Comparison of ENCODE assay signal across 1 cellular context in the genomic region with DNA sequence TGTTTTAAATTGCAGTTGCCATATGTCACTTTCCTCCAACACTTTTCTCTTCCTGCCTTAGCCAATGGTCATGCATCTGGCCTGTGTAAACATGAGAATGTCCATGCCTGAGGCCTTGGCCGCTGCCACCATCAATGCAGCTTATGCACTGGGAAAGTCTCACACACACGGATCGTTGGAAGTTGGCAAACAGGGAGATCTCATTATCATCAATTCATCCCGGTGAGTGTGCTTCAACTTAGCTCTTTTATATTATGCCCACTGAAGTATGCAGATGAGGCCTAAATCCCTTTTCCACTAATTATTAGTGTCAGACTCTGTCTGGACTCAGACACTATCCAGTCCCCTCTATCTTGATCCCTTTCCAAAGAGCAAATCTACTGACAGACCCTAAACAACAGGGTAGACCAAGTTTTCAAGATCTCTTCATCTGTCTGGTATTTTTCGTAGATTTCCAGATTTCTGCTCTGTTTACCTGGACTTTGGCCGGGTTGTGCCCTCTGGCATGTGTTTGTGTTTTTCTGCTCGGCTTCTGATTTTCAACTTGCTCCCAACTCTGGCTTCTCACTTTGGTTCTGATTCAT.
TF ChIP-seq lines count a peak whose summit lies in the region.

No MANE protein-coding gene starts in this region.

TF ChIP-seq in HepG2, 621 proteins besides CTCF, POLR2A, EP300 and RAD21 (continues in another document):
- TF ChIP-seq ZBTB42 (CRISPR knock-in tag; IDR thresholded peaks at IDR 0.05), result no peak
- peak; percentile 87 for TF ChIP-seq FOXK1 (CRISPR knock-in tag; IDR thresholded peaks at IDR 0.05; ENCODE audit: borderline replicate concordance, low read depth)
- TF ChIP-seq, protein P1, sequence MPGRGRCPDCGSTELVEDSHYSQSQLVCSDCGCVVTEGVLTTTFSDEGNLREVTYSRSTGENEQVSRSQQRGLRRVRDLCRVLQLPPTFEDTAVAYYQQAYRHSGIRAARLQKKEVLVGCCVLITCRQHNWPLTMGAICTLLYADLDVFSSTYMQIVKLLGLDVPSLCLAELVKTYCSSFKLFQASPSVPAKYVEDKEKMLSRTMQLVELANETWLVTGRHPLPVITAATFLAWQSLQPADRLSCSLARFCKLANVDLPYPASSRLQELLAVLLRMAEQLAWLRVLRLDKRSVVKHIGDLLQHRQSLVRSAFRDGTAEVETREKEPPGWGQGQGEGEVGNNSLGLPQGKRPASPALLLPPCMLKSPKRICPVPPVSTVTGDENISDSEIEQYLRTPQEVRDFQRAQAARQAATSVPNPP (CRISPR knock-in tag; IDR thresholded peaks at IDR 0.05), result no peak; the same call in 1 of the 2 replicates
- no peak for TF ChIP-seq ZNF260 (CRISPR knock-in tag; IDR thresholded peaks at IDR 0.05; ENCODE audit: borderline replicate concordance, low read depth)
- TF ChIP-seq, protein P2, sequence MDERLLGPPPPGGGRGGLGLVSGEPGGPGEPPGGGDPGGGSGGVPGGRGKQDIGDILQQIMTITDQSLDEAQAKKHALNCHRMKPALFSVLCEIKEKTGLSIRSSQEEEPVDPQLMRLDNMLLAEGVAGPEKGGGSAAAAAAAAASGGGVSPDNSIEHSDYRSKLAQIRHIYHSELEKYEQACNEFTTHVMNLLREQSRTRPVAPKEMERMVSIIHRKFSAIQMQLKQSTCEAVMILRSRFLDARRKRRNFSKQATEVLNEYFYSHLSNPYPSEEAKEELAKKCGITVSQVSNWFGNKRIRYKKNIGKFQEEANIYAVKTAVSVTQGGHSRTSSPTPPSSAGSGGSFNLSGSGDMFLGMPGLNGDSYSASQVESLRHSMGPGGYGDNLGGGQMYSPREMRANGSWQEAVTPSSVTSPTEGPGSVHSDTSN (CRISPR knock-in tag; IDR thresholded peaks at IDR 0.05), result no peak
- no peak for TF ChIP-seq MAFK (conservative IDR thresholded peaks at IDR 0.05 in 1 of 2, IDR thresholded peaks at IDR 0.05 in 1 of 2; ENCODE audit: low read length in 2 of 2)
- peak; percentile 78; the same call in 1 of the 2 replicates for TF ChIP-seq ZNF501 (CRISPR knock-in tag; IDR thresholded peaks at IDR 0.05)
- no peak for TF ChIP-seq ZNF546 (CRISPR knock-in tag; conservative IDR thresholded peaks at IDR 0.05)
- TF ChIP-seq, protein P3, sequence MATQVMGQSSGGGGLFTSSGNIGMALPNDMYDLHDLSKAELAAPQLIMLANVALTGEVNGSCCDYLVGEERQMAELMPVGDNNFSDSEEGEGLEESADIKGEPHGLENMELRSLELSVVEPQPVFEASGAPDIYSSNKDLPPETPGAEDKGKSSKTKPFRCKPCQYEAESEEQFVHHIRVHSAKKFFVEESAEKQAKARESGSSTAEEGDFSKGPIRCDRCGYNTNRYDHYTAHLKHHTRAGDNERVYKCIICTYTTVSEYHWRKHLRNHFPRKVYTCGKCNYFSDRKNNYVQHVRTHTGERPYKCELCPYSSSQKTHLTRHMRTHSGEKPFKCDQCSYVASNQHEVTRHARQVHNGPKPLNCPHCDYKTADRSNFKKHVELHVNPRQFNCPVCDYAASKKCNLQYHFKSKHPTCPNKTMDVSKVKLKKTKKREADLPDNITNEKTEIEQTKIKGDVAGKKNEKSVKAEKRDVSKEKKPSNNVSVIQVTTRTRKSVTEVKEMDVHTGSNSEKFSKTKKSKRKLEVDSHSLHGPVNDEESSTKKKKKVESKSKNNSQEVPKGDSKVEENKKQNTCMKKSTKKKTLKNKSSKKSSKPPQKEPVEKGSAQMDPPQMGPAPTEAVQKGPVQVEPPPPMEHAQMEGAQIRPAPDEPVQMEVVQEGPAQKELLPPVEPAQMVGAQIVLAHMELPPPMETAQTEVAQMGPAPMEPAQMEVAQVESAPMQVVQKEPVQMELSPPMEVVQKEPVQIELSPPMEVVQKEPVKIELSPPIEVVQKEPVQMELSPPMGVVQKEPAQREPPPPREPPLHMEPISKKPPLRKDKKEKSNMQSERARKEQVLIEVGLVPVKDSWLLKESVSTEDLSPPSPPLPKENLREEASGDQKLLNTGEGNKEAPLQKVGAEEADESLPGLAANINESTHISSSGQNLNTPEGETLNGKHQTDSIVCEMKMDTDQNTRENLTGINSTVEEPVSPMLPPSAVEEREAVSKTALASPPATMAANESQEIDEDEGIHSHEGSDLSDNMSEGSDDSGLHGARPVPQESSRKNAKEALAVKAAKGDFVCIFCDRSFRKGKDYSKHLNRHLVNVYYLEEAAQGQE (IDR thresholded peaks at IDR 0.05; ENCODE audit: borderline replicate concordance in 1 of 2, low read depth in 1 of 2, low read length in 2 of 2), result no peak; a peak in 1 of 4 replicates
- no peak; the same call in 1 of the 2 replicates for TF ChIP-seq ZFP90 (CRISPR knock-in tag; IDR thresholded peaks at IDR 0.05; ENCODE audit: borderline replicate concordance)
- TF ChIP-seq ZNF850 (CRISPR knock-in tag; conservative IDR thresholded peaks at IDR 0.05), result no peak
- TF ChIP-seq TAF1 (CRISPR knock-in tag; IDR thresholded peaks at IDR 0.05), result peak; percentile 50; the same call in 1 of the 2 replicates
- no peak for TF ChIP-seq ZNF235 (CRISPR knock-in tag; IDR thresholded peaks at IDR 0.05; ENCODE audit: borderline replicate concordance)
- TF ChIP-seq GABPA (IDR thresholded peaks at IDR 0.05; ENCODE audit: low read depth, low read length), result no peak
- TF ChIP-seq GABPA (CRISPR knock-in tag; IDR thresholded peaks at IDR 0.05; ENCODE audit: low read depth), result peak; percentile 38; the same call in 1 of the 2 replicates
- TF ChIP-seq, protein P4, sequence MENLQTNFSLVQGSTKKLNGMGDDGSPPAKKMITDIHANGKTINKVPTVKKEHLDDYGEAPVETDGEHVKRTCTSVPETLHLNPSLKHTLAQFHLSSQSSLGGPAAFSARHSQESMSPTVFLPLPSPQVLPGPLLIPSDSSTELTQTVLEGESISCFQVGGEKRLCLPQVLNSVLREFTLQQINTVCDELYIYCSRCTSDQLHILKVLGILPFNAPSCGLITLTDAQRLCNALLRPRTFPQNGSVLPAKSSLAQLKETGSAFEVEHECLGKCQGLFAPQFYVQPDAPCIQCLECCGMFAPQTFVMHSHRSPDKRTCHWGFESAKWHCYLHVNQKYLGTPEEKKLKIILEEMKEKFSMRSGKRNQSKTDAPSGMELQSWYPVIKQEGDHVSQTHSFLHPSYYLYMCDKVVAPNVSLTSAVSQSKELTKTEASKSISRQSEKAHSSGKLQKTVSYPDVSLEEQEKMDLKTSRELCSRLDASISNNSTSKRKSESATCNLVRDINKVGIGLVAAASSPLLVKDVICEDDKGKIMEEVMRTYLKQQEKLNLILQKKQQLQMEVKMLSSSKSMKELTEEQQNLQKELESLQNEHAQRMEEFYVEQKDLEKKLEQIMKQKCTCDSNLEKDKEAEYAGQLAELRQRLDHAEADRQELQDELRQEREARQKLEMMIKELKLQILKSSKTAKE (CRISPR knock-in tag; IDR thresholded peaks at IDR 0.05; ENCODE audit: borderline replicate concordance), result no peak; the same call in 1 of the 2 replicates
- no peak for TF ChIP-seq KLF11 (CRISPR knock-in tag; IDR thresholded peaks at IDR 0.05)
- no peak; the same call in 1 of the 2 replicates for TF ChIP-seq KDM5A (IDR thresholded peaks at IDR 0.05; ENCODE audit: borderline replicate concordance, low read length)
- TF ChIP-seq, protein P5, sequence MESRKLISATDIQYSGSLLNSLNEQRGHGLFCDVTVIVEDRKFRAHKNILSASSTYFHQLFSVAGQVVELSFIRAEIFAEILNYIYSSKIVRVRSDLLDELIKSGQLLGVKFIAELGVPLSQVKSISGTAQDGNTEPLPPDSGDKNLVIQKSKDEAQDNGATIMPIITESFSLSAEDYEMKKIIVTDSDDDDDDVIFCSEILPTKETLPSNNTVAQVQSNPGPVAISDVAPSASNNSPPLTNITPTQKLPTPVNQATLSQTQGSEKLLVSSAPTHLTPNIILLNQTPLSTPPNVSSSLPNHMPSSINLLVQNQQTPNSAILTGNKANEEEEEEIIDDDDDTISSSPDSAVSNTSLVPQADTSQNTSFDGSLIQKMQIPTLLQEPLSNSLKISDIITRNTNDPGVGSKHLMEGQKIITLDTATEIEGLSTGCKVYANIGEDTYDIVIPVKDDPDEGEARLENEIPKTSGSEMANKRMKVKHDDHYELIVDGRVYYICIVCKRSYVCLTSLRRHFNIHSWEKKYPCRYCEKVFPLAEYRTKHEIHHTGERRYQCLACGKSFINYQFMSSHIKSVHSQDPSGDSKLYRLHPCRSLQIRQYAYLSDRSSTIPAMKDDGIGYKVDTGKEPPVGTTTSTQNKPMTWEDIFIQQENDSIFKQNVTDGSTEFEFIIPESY (CRISPR knock-in tag; IDR thresholded peaks at IDR 0.05), result no peak; the same call in 1 of the 2 replicates
- TF ChIP-seq TMF1 (CRISPR knock-in tag; IDR thresholded peaks at IDR 0.05; ENCODE audit: low read depth), result no peak
- no peak for TF ChIP-seq RBM39 (IDR thresholded peaks at IDR 0.05; ENCODE audit: low read depth, low read length, poor library complexity, severe bottlenecking)
- TF ChIP-seq MBD4 (IDR thresholded peaks at IDR 0.05; ENCODE audit: borderline replicate concordance, low read length), result 0 out of 2 replicates have a peak, but pooled peaks have one; percentile 44
- no peak; the same call in 1 of the 2 replicates for TF ChIP-seq ZSCAN25 (CRISPR knock-in tag; IDR thresholded peaks at IDR 0.05)
- TF ChIP-seq, protein P6, sequence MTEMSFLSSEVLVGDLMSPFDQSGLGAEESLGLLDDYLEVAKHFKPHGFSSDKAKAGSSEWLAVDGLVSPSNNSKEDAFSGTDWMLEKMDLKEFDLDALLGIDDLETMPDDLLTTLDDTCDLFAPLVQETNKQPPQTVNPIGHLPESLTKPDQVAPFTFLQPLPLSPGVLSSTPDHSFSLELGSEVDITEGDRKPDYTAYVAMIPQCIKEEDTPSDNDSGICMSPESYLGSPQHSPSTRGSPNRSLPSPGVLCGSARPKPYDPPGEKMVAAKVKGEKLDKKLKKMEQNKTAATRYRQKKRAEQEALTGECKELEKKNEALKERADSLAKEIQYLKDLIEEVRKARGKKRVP (CRISPR knock-in tag; IDR thresholded peaks at IDR 0.05), result 0 out of 4 replicates have a peak, but pooled peaks of 1 of the 2 experiments have one; percentile 38
- 0 out of 2 replicates have a peak, but pooled peaks have one; percentile 43 for TF ChIP-seq PAF1 (CRISPR knock-in tag; IDR thresholded peaks at IDR 0.05)
- TF ChIP-seq NCOA5 (CRISPR knock-in tag; IDR thresholded peaks at IDR 0.05), result no peak
- TF ChIP-seq CEBPG (CRISPR knock-in tag; IDR thresholded peaks at IDR 0.05), result peak; percentile 61
- no peak for TF ChIP-seq ZNF672 (CRISPR knock-in tag; IDR thresholded peaks at IDR 0.05)
- TF ChIP-seq ZSCAN22 (CRISPR knock-in tag; IDR thresholded peaks at IDR 0.05), result no peak
- TF ChIP-seq NR1H2 (CRISPR knock-in tag; IDR thresholded peaks at IDR 0.05; ENCODE audit: borderline replicate concordance, low read depth), result no peak
- TF ChIP-seq, protein P7, sequence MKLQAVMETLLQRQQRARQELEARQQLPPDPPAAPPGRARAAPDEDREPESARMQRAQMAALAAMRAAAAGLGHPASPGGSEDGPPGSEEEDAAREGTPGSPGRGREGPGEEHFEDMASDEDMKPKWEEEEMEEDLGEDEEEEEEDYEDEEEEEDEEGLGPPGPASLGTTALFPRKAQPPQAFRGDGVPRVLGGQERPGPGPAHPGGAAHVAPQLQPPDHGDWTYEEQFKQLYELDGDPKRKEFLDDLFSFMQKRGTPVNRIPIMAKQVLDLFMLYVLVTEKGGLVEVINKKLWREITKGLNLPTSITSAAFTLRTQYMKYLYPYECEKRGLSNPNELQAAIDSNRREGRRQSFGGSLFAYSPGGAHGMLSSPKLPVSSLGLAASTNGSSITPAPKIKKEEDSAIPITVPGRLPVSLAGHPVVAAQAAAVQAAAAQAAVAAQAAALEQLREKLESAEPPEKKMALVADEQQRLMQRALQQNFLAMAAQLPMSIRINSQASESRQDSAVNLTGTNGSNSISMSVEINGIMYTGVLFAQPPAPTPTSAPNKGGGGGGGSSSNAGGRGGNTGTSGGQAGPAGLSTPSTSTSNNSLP (IDR thresholded peaks at IDR 0.05; ENCODE audit: low read depth, low read length), result peak; percentile 21; the same call in 1 of the 2 replicates
- no peak for TF ChIP-seq ETV6 (CRISPR knock-in tag; conservative IDR thresholded peaks at IDR 0.05)
- TF ChIP-seq, protein P8, sequence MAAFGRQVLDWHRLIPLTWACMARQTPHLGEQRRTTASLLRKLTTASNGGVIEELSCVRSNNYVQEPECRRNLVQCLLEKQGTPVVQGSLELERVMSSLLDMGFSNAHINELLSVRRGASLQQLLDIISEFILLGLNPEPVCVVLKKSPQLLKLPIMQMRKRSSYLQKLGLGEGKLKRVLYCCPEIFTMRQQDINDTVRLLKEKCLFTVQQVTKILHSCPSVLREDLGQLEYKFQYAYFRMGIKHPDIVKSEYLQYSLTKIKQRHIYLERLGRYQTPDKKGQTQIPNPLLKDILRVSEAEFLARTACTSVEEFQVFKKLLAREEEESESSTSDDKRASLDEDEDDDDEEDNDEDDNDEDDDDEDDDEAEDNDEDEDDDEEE (CRISPR knock-in tag; IDR thresholded peaks at IDR 0.05), result no peak
- TF ChIP-seq SIN3B (IDR thresholded peaks at IDR 0.05; ENCODE audit: low read length), result no peak
- TF ChIP-seq ZNF432 (CRISPR knock-in tag; IDR thresholded peaks at IDR 0.05; ENCODE audit: borderline replicate concordance), result no peak
- peak; percentile 55; the same call in 1 of the 2 replicates for TF ChIP-seq ARNTL (CRISPR knock-in tag; IDR thresholded peaks at IDR 0.05)
- no peak for TF ChIP-seq ZNF589 (CRISPR knock-in tag; conservative IDR thresholded peaks at IDR 0.05)
- TF ChIP-seq ZNF615 (CRISPR knock-in tag; IDR thresholded peaks at IDR 0.05; ENCODE audit: borderline replicate concordance), result no peak
- no peak for TF ChIP-seq ZFAT (CRISPR knock-in tag; conservative IDR thresholded peaks at IDR 0.05)
- 0 out of 2 replicates have a peak, but pooled peaks have one; percentile 20 for TF ChIP-seq PHF8 (CRISPR knock-in tag; IDR thresholded peaks at IDR 0.05)
- TF ChIP-seq ZNF292 (CRISPR knock-in tag; IDR thresholded peaks at IDR 0.05; ENCODE audit: borderline replicate concordance, low read depth), result peak; percentile 81; the same call in 1 of the 2 replicates
- TF ChIP-seq GABPB1 (CRISPR knock-in tag; IDR thresholded peaks at IDR 0.05), result 0 out of 2 replicates have a peak, but pooled peaks have one; percentile 21
- no peak for TF ChIP-seq EEA1 (CRISPR knock-in tag; IDR thresholded peaks at IDR 0.05; ENCODE audit: borderline replicate concordance)
- peak; percentile 67; the same call in 1 of the 2 replicates for TF ChIP-seq NCOR1 (IDR thresholded peaks at IDR 0.05; ENCODE audit: borderline replicate concordance, low read length)
- TF ChIP-seq PAWR (CRISPR knock-in tag; IDR thresholded peaks at IDR 0.05; ENCODE audit: borderline replicate concordance), result no peak
- TF ChIP-seq KDM1A (CRISPR knock-in tag; IDR thresholded peaks at IDR 0.05), result no peak; the same call in 1 of the 2 replicates
- TF ChIP-seq MLLT10 (CRISPR knock-in tag; IDR thresholded peaks at IDR 0.05), result no peak
- no peak for TF ChIP-seq ZNF746 (CRISPR knock-in tag; IDR thresholded peaks at IDR 0.05)
